Comparison of ENCODE assay signal across 25 cellular contexts in the genomic region with DNA sequence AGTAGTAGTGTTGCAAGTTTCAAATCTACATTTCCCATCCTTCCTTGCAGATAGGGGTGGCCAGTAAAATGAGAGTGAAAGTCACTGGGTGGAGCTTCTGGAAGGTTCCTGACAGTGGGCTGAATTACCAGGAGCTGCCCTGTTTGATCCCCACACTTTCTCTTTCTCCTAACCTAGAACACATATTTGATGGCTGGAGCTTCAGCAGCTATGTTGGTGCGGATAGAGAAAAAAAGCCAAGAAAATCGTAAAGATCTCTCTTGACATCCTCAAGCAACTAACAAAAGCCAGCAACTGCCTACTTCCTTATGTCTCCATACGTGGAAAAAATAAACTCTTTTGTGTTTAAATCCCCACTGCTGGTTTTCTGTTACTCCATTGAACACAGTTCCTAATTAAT.
"Had no signal": no experiment of that assay in that cellular context is flagged by ENCODE, and none has a peak within 500 bp of the region (broad histone marks: within the 10 kb centered on the region; RNA-seq: fewer than 3 reads in every experiment).

No MANE protein-coding gene starts in this region.

- H3K9me3 ChIP-seq: SK-N-SH had no signal

- H3K27ac ChIP-seq: KMS-11, RWPE1 had no signal

- H3K4me2 ChIP-seq: KMS-11, SK-N-SH had no signal

- H3K9ac ChIP-seq: KMS-11, SK-N-SH had no signal

- DNase-seq: IMR-90; Kasumi-1; MM.1S; MV-4-11; NCI-H1048; NCI-H1105; NCI-H1417; NCI-H1436 treated with DMSO at 0.1 percent for 48 hours; NCI-H1694; NCI-H187 treated with DMSO at 0.1 percent for 48 hours; NCI-H2029 treated with DMSO at 0.1 percent for 48 hours; NCI-H2227 treated with DMSO at 0.1 percent for 48 hours; NCI-H524; NCI-H526 treated with DMSO at 0.1 percent for 48 hours; NCI-H748 treated with DMSO at 0.1 percent for 48 hours; NK-92 treated with Interleukin-12 subunit alpha and Interleukin-12 subunit beta, amount 100 ng/mL, for 24 hours; PC-3; SHP77; SK-N-SH; SW 1271; T-cell had no signal

- ATAC-seq: HepG2, Panc1, PC-3, T-cell had no signal
